ENCODE assay signal across 9 cellular contexts in genomic region chr1:14599787-14600186, GRCh38. TPM values are rescaled to one million over a fixed set of nuclear protein-coding genes. Genes with fewer than 3 reads are reported as not detected.
DNase-seq lines count a peak whose midpoint lies in the region; ATAC-seq, FAIRE-seq and TF ChIP-seq lines count a peak whose summit lies in the region.
"Had no signal": no experiment of that assay in that cellular context is flagged by ENCODE, and none has a peak within 500 bp of the region (broad histone marks: within the 10 kb centered on the region; RNA-seq: fewer than 3 reads in every experiment).

No MANE protein-coding gene starts in this region.

- no peaks in the 10 kb centered on the region for H3K36me3 Mint-ChIP-seq in GM23338 (ENCODE audit: low read depth)

- DNase-seq in GM23338 (ENCODE audit: low spot score) = no peak
- DNase-seq in PC-3 = no peak
- DNase-seq in kidney = no peak
- DNase-seq in tibial nerve (ENCODE audit: low spot score in 2 of 2) = no peak
- DNase-seq in foreskin keratinocyte = no peak
- DNase-seq: activated CD4-positive, alpha-beta T cell treated with anti-CD3 and anti-CD28 coated beads for 1 hour; aorta had no signal

- no peak for TF ChIP-seq POLR2A in tibial nerve (IDR thresholded peaks at IDR 0.05)

- no TSS peak for BruUV-seq in PC-3 (replicated peaks; lab: Mats Ljungman, UMichigan)

- peaks cover 27% of the 10 kb centered on the region for H3K27me3 Mint-ChIP-seq in GM23338 (ENCODE audit: insufficient read depth, low read depth, poor library complexity)

- 26 to 28% methylated on average over 6 of the region's 6 CpGs for WGBS in tibial nerve, 2 donors

- H3F3A ChIP-seq in GM23338 (replicated peaks; ENCODE audit: low read depth) (no peaks in the 10 kb centered on the region; the same call in 1 of the 2 replicates), PC-3 (ENCODE audit: low read length, unreplicated experiment) (no peaks in the 10 kb centered on the region)

- intact Hi-C loops in PC-3 (cut with micrococcal nuclease) (loop anchor here (10.0 kb wide), 1 partner anchor 135 kb away; no protein-coding TSS in a partner anchor), kidney (cut with DNase I) (no loop called here)

- H3K9me2 ChIP-seq in GM23338 (ENCODE audit: insufficient read depth) (no peaks in the 10 kb centered on the region), PC-3 (replicated peaks; ENCODE audit: low read length) (no peaks in the 10 kb centered on the region)

- H3K27me3 ChIP-seq in GM23338 (ENCODE audit: insufficient read depth) (peaks cover 35% of the 10 kb centered on the region), PC-3 (ENCODE audit: low read length) (0 out of 2 replicates have a peak, but pooled peaks cover 8% of the 10 kb centered on the region), tibial nerve (peaks cover 3 to 69% of the 10 kb centered on the region in 2 donors), foreskin keratinocyte (peaks cover 71% of the 10 kb centered on the region)

- H3K4me3 ChIP-seq in GM23338 (peak overlapping the region; percentile 94), PC-3 (ENCODE audit: low read length) (peak overlapping the region; percentile 82), kidney (ENCODE audit: low read length in 2 of 2) (peak overlapping the region; percentile 43 to 54), tibial nerve (peak overlapping the region in 3 of 4 donors; percentile 20 to 55 (median 24))

- H2AFZ ChIP-seq in GM23338 (peak overlapping the region; percentile 79; the same call in 1 of the 2 replicates), PC-3 (ENCODE audit: low read length) (peak overlapping the region; percentile 94; the same call in 1 of the 2 replicates)

- POLR2A ChIA-PET in PC-3 (lab: Charles Lee; ENCODE audit: unreplicated experiment) = no interaction called here

- TF ChIP-seq EP300 in tibial nerve (IDR thresholded peaks at IDR 0.05) = no peak

- ATAC-seq in GM23338 = no peak
- no peak for ATAC-seq in PC-3
- no peak for ATAC-seq in HG03108 (IDR thresholded peaks at IDR 0.05; ENCODE audit: unreplicated experiment)
- no peak for ATAC-seq in foreskin keratinocyte
- ATAC-seq in HG03196 (IDR thresholded peaks at IDR 0.05; ENCODE audit: unreplicated experiment) = no peak

- peaks cover 56% of the 10 kb centered on the region for H3K4me1 Mint-ChIP-seq in GM23338

- H4K20me1 ChIP-seq in GM23338 (replicated peaks; ENCODE audit: insufficient read depth) (peaks cover 4% of the 10 kb centered on the region; the same call in 1 of the 2 replicates), PC-3 (ENCODE audit: low read length) (no peaks in the 10 kb centered on the region)

- TF ChIP-seq CTCF in GM23338 (conservative IDR thresholded peaks at IDR 0.05; ENCODE audit: low read depth in 2 of 2) = no peak
- no peak for TF ChIP-seq CTCF in PC-3 (conservative IDR thresholded peaks at IDR 0.05; ENCODE audit: low read depth, low read length)
- TF ChIP-seq CTCF in kidney (IDR thresholded peaks at IDR 0.05; ENCODE audit: borderline replicate concordance, extremely low read depth, insufficient read depth) = no peak
- no peak for TF ChIP-seq CTCF in tibial nerve (IDR thresholded peaks at IDR 0.05)
- no peak for TF ChIP-seq CTCF in foreskin keratinocyte (conservative IDR thresholded peaks at IDR 0.05)

- H3K9ac ChIP-seq in PC-3 (ENCODE audit: low read length) (peak overlapping the region; percentile 50; the same call in 1 of the 2 replicates), kidney (ENCODE audit: low read length in 2 of 2) (peak overlapping the region in 1 of 2 donors; percentile 29)

- no peaks in the 10 kb centered on the region for H3K36me3 ChIP-seq in GM23338 (ENCODE audit: insufficient read depth)
- H3K36me3 ChIP-seq in PC-3 (ENCODE audit: low read depth, low read length) = no peaks in the 10 kb centered on the region
- H3K36me3 ChIP-seq in kidney (ENCODE audit: control insufficient read depth in 1 of 2, insufficient read depth in 2 of 2, low read length in 2 of 2) = no peaks in the 10 kb centered on the region
- no peaks in the 10 kb centered on the region for H3K36me3 ChIP-seq in tibial nerve

- no peak overlapping the region for H3K27ac ChIP-seq in GM23338 (ENCODE audit: low read depth)
- H3K27ac ChIP-seq in PC-3 (ENCODE audit: low read length) = no peak overlapping the region
- H3K27ac ChIP-seq in kidney (ENCODE audit: low read depth in 2 of 2, low read length in 2 of 2) = no peak overlapping the region
- H3K27ac ChIP-seq in tibial nerve = peak overlapping the region in 1 of 4 donors; percentile 83
- no peak overlapping the region for H3K27ac ChIP-seq in foreskin keratinocyte

- H3K4me2 ChIP-seq in GM23338 (peak overlapping the region; percentile 100), PC-3 (ENCODE audit: low read length) (peak overlapping the region; percentile 93)

- peaks cover 39% of the 10 kb centered on the region for H3K79me2 ChIP-seq in GM23338 (replicated peaks; ENCODE audit: insufficient read depth)
- no peaks in the 10 kb centered on the region for H3K79me2 ChIP-seq in PC-3 (ENCODE audit: low read length)

- no peak for FAIRE-seq in kidney (lab: Jason Lieb, UNC)

- H3K9me3 Mint-ChIP-seq in GM23338 = no peaks in the 10 kb centered on the region

- H3K4me3 Mint-ChIP-seq in GM23338 = peak overlapping the region; percentile 77

- H3K9me3 ChIP-seq in PC-3 (ENCODE audit: low read length) (no peaks in the 10 kb centered on the region), kidney (ENCODE audit: control insufficient read depth in 1 of 2, low read length in 2 of 2) (no peaks in the 10 kb centered on the region), tibial nerve (no peaks in the 10 kb centered on the region)

- no peak overlapping the region for H3K27ac Mint-ChIP-seq in GM23338

- H3K4me1 ChIP-seq in GM23338 (ENCODE audit: insufficient read depth) (peaks cover 71% of the 10 kb centered on the region), PC-3 (ENCODE audit: insufficient read depth, low read length) (peaks cover 3% of the 10 kb centered on the region; the same call in 1 of the 2 replicates), kidney (ENCODE audit: control insufficient read depth in 1 of 2, insufficient read depth in 1 of 2, low read depth in 1 of 2, low read length in 2 of 2) (peaks cover 2 to 7% of the 10 kb centered on the region in 2 donors), tibial nerve (peaks cover 0 to 31% (median 0%) of the 10 kb centered on the region in 4 donors), foreskin keratinocyte (no peaks in the 10 kb centered on the region)

- CTCF ChIA-PET in PC-3 (lab: Charles Lee) = no interaction called here

TF ChIP-seq in GM23338, 12 proteins besides CTCF, POLR2A, EP300 and RAD21:
- TF ChIP-seq EZH2 (IDR thresholded peaks at IDR 0.05; ENCODE audit: low read depth, unreplicated experiment) (peak; percentile 34), ZNF331 (CRISPR knock-in tag; IDR thresholded peaks at IDR 0.05; ENCODE audit: low read depth) (no peak), ZNF114 (CRISPR knock-in tag; IDR thresholded peaks at IDR 0.05) (no peak)

RNA-seq across cellular contexts. Expression of gene KAZN, which starts 1.3 kb away (rescaled TPM):
- 10.0 and 15.0 TPM in 2 replicates for total RNA-seq in GM23338 (2014; rRNA removed; shearing (Covaris generic))
- polyA plus RNA-seq in GM23338 (2016; fragmentation: Nextera tagmentation; extraction: Ambion mirVana) (9.9 and 11.2 TPM in 2 replicates), kidney (ENCODE audit: insufficient read depth, low read depth, low replicate concordance) (17.4 TPM), foreskin keratinocyte (6.0 and 7.2 TPM in 2 replicates)
- total RNA-seq in PC-3 (2014; rRNA removed) (2.0 and 2.5 TPM in 2 replicates), kidney (60.8 TPM), tibial nerve (10 to 100 TPM; 16.0 to 29.2 (median 22.2) TPM), foreskin keratinocyte (7.4 and 8.7 TPM in 2 replicates)

Comparison
In these comparisons a context has a peak if more than half of its experiments do, and no peak if none do; other contexts are left out.
1. H3K4me3 ChIP-seq: peak in every context shown above with its lines; median percentile 94 in GM23338; 82 in PC-3; 48 in kidney; 24 in tibial nerve.